ENCODE assay signal across 8 cellular contexts in genomic region chr6:47247227-47247797, GRCh38.
DNase-seq lines count a peak whose midpoint lies in the region; ATAC-seq and TF ChIP-seq lines count a peak whose summit lies in the region.

No MANE protein-coding gene starts in this region.

- no peak for TF ChIP-seq CTCF in lung (IDR thresholded peaks at IDR 0.05; ENCODE audit: control extremely low read depth, extremely low read depth)

- no peaks in the 10 kb centered on the region for H3K9me3 ChIP-seq in lung (ENCODE audit: control insufficient read depth in 2 of 2, insufficient read depth in 1 of 2, low read length in 1 of 2)

- no peak overlapping the region for H3K4me3 ChIP-seq in lung

- no peaks in the 10 kb centered on the region for H3K36me3 ChIP-seq in lung (ENCODE audit: control insufficient read depth in 2 of 2, insufficient read depth in 2 of 2, low read length in 2 of 2)

- peaks cover 4 to 16% of the 10 kb centered on the region in 2 donors for H3K4me1 ChIP-seq in lung (ENCODE audit: control insufficient read depth in 2 of 2, insufficient read depth in 2 of 2, low read length in 2 of 2)

- ATAC-seq in GM21447 (IDR thresholded peaks at IDR 0.05; ENCODE audit: unreplicated experiment) = peak; percentile 64
- peak; percentile 61 for ATAC-seq in lung (ENCODE audit: insufficient read depth, low FRiP score)

- H3K27ac ChIP-seq in lung (ENCODE audit: low read depth in 1 of 2, low read length in 1 of 2) = peak overlapping the region in 1 of 2 donors; percentile 12

- no peaks in the 10 kb centered on the region for H3K27me3 ChIP-seq in lung (ENCODE audit: control insufficient read depth, insufficient read depth)

- DNase-seq in DMS 273 (lab: John Stamatoyannopoulos, UW; ENCODE audit: unreplicated experiment) (peak; percentile 79), HuH-7.5 (ENCODE audit: low spot score) (peak; percentile 23), SHP77 (lab: John Stamatoyannopoulos, UW) (peak; percentile 64 to 68), lung (ENCODE audit: low spot score) (no peak), NCI-H2107 (lab: John Stamatoyannopoulos, UW) (no peak), H4 (ENCODE audit: low spot score) (no peak), kidney tubule cell (ENCODE audit: low spot score) (no peak)

- 24 to 37% methylated on average over 2 of the region's 2 CpGs for WGBS in lung, 2 donors

Comparison
In these comparisons a context has a peak if more than half of its experiments do, and no peak if none do; other contexts are left out.
1. DNase-seq: peak in DMS 273 (single experiment), HuH-7.5 (single experiment) and SHP77 (2 of 2); none in lung (single experiment), NCI-H2107 (single experiment), H4 (single experiment) and kidney tubule cell (single experiment).